In the genomic region with DNA sequence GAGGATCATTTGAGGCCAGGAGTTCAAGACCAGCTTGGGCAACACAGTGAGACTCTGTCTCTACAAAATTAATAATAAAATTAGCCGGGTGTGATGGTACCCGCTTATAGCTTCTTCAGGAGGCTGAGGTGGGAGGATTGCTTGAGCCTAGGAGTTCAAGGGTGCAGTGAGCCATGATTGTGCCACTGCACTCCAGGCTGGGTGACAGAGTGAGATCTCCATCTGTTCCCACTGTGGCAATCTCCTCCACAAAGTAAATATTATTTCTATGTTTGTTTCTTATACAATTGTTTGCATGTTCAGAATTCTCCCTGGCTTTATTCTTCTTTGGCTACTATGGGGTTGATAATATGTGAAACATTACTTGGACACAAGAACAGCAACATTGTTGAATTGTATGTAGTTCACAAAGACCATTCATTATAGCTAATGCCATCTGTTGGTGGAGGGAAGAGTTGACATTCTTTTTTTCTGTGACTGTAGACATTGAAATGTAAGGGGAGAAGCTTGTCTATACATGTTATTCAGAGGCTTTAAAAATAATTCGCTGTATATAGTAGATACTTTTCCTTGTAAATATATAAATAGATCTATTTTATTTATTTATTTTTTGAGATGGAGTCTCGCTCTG, we compare ENCODE assay signal across 7 cellular contexts. TPM values are rescaled to one million over a fixed set of nuclear protein-coding genes. Genes with fewer than 3 reads are reported as not detected.
DNase-seq lines count a peak whose midpoint lies in the region; ATAC-seq and TF ChIP-seq lines count a peak whose summit lies in the region.

No MANE protein-coding gene starts in this region.

- H3K4me3 ChIP-seq in breast epithelium (no peak overlapping the region), right lobe of liver (no peak overlapping the region)

- 67% methylated on average over 2 of the region's 4 CpGs for WGBS in right lobe of liver (ENCODE audit: insufficient coverage, low coverage, low lambda C conversion rate, missing lambda C conversion rate)

- no peaks in the 10 kb centered on the region for H3K9me3 ChIP-seq in breast epithelium
- H3K9me3 ChIP-seq in right lobe of liver: no peaks in the 10 kb centered on the region

- peak; percentile 61 to 81 (median 74) for ATAC-seq in right lobe of liver
- ATAC-seq in HG03460 (IDR thresholded peaks at IDR 0.05; ENCODE audit: unreplicated experiment): no peak
- ATAC-seq in GM19395 (IDR thresholded peaks at IDR 0.05; ENCODE audit: unreplicated experiment): no peak

- no peaks in the 10 kb centered on the region for H3K4me1 ChIP-seq in breast epithelium
- H3K4me1 ChIP-seq in right lobe of liver: no peaks in the 10 kb centered on the region

- DNase-seq in GM10266 (ENCODE audit: extremely low spot score): peak; percentile 59
- DNase-seq in NCI-H1694 (lab: John Stamatoyannopoulos, UW): peak; percentile 4
- no peak for DNase-seq in breast epithelium (ENCODE audit: low spot score in 2 of 2)
- DNase-seq in right lobe of liver: no peak
- DNase-seq in anterior cingulate cortex (lab: John Stamatoyannopoulos, UW): no peak

- TF ChIP-seq POLR2A in breast epithelium (IDR thresholded peaks at IDR 0.05) (no peak), right lobe of liver (IDR thresholded peaks at IDR 0.05) (no peak)

- TF ChIP-seq CTCF in GM10266 (IDR thresholded peaks at IDR 0.05; ENCODE audit: control insufficient read depth, insufficient read depth, low read depth, missing control alignments): peak; percentile 49
- peak in 2 of 3 donors; percentile 47 to 60 for TF ChIP-seq CTCF in breast epithelium (IDR thresholded peaks at IDR 0.05)
- TF ChIP-seq CTCF in right lobe of liver (IDR thresholded peaks at IDR 0.05): peak; percentile 56 to 62 (median 62)

- H3K27ac ChIP-seq in breast epithelium: no peak overlapping the region
- no peak overlapping the region for H3K27ac ChIP-seq in right lobe of liver

- H3K36me3 ChIP-seq in breast epithelium (no peaks in the 10 kb centered on the region), right lobe of liver (no peaks in the 10 kb centered on the region)

- H3K27me3 ChIP-seq in breast epithelium: no peaks in the 10 kb centered on the region
- no peaks in the 10 kb centered on the region for H3K27me3 ChIP-seq in right lobe of liver

- intact Hi-C loops in breast epithelium (cut with DNase I; ENCODE audit: low total_unique reads): loop anchor here (10.0 kb wide), 1 partner anchor 73 kb away; the partner anchor contains the start of gene PNRC2
- intact Hi-C loops in right lobe of liver (cut with DNase I): no loop called here

RNA-seq across cellular contexts. Expression of gene SRSF10, which starts 47.8 kb away (rescaled TPM):
- total RNA-seq in breast epithelium (100 to 1,000 TPM in 2 of 3 donors, 10 to 100 TPM in 1; 99.4 to 156 (median 116) TPM), right lobe of liver (10 to 100 TPM; 30.6 to 51.5 (median 43.1) TPM)

Comparison
In these comparisons a context has a peak if more than half of its experiments do, and no peak if none do; other contexts are left out.
1. DNase-seq: peak in GM10266 (single experiment) and NCI-H1694 (single experiment); none in breast epithelium (0 of 2), right lobe of liver (0 of 3) and anterior cingulate cortex (0 of 58).
2. ATAC-seq: peak in right lobe of liver (4 of 4); none in HG03460 (single experiment) and GM19395 (single experiment).
3. Peak in every context shown above with its lines, with median percentiles within 50 percentile points of each other: CTCF ChIP-seq.